Comparison of ENCODE assay signal across 22 cellular contexts in genomic region chr5:41686767-41687166, GRCh38.
"Had no signal": no experiment of that assay in that cellular context is flagged by ENCODE, and none has a peak within 500 bp of the region (broad histone marks: within the 10 kb centered on the region; RNA-seq: fewer than 3 reads in every experiment).

No MANE protein-coding gene starts in this region.

- FAIRE-seq: endothelial cell of umbilical vein, kidney had no signal

- H2AFZ ChIP-seq: hepatocyte had no signal

- H3K4me2 ChIP-seq: hepatocyte had no signal

- H3K27me3 ChIP-seq: hepatocyte, neutrophil, spleen, testis, tibial nerve, upper lobe of right lung, vagina had no signal

- ATAC-seq: left colon; left ventricle myocardium superior; sciatic nerve; stimulated activated memory B cell treated with anti-CD40 and anti-IgM and Interleukin-4, amounts not matched to agents 10 μg/mL and 1 μg/mL and 100 μg/mL, for 72 hours; upper lobe of right lung had no signal

- H3K27ac ChIP-seq: hepatocyte, neutrophil, spleen, testis, tibial nerve, upper lobe of right lung, vagina had no signal

- H3K9me3 ChIP-seq: neutrophil, spleen, testis, tibial nerve, upper lobe of right lung, vagina had no signal

- H3K4me3 ChIP-seq: hepatocyte, lung, spleen, testis, tibial nerve, upper lobe of right lung, vagina had no signal

- H3K79me2 ChIP-seq: hepatocyte had no signal

- DNase-seq: endodermal cell; erythroblast; head of caudate nucleus; kidney; left colon; left ventricle myocardium superior; mesendoderm; naive B cell; spleen; stimulated activated CD4-positive, alpha-beta T cell treated with anti-CD3 and anti-CD28 coated beads, Interleukin-15, amount 100 ng/mL, for 24 hours; stimulated activated CD4-positive, alpha-beta T cell treated with anti-CD3 and anti-CD28 coated beads, Interleukin-1b, Interleukin-23, amount 100 ng/mL, for 48 hours; stimulated activated CD4-positive, alpha-beta T cell treated with anti-CD3 and anti-CD28 coated beads, Interleukin-4, amount 100 ng/mL, for 24 hours; testis; upper lobe of right lung had no signal

- H3K36me3 ChIP-seq: neutrophil, spleen, tibial nerve, upper lobe of right lung, vagina had no signal

- H3K4me1 ChIP-seq: spleen, testis, tibial nerve, upper lobe of right lung, vagina had no signal
